In the genomic region with DNA sequence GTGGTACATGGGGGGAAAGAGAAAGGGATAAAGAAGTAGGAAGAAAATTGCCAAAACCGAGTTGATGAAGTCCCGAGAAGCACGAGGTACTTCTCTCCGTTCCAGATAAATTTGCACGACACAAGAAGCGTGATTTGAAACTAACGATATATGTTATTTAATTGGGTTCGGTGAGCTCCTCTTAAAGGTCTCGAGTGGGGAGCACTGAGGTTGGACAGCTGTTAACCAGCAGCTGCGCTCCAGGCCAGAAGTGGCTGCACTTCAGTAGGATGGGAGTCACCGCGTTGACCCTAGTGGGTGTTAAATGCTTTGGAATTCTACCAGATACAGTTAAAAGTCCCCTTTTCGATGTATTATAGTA, we compare ENCODE assay signal across 1 cellular context.
TF ChIP-seq lines count a peak whose summit lies in the region.

No MANE protein-coding gene starts in this region.

TF ChIP-seq in IMR-90, 13 proteins besides CTCF, POLR2A, EP300 and RAD21:
- TF ChIP-seq SMC3 (IDR thresholded peaks at IDR 0.05; ENCODE audit: low read depth, low read length) (no peak), MAFK (IDR thresholded peaks at IDR 0.05; ENCODE audit: low read depth, low read length) (no peak), CEBPB (IDR thresholded peaks at IDR 0.05; ENCODE audit: low read depth, low read length) (no peak), CHD1 (IDR thresholded peaks at IDR 0.05; ENCODE audit: low read depth, low read length) (no peak), BHLHE40 (IDR thresholded peaks at IDR 0.05; ENCODE audit: low read depth, low read length) (no peak)
- TF ChIP-seq, protein P1, sequence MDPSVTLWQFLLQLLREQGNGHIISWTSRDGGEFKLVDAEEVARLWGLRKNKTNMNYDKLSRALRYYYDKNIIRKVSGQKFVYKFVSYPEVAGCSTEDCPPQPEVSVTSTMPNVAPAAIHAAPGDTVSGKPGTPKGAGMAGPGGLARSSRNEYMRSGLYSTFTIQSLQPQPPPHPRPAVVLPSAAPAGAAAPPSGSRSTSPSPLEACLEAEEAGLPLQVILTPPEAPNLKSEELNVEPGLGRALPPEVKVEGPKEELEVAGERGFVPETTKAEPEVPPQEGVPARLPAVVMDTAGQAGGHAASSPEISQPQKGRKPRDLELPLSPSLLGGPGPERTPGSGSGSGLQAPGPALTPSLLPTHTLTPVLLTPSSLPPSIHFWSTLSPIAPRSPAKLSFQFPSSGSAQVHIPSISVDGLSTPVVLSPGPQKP (IDR thresholded peaks at IDR 0.05; ENCODE audit: borderline replicate concordance, low read depth, low read length): no peak
